ENCODE assay signal across 1 cellular context in the genomic region with DNA sequence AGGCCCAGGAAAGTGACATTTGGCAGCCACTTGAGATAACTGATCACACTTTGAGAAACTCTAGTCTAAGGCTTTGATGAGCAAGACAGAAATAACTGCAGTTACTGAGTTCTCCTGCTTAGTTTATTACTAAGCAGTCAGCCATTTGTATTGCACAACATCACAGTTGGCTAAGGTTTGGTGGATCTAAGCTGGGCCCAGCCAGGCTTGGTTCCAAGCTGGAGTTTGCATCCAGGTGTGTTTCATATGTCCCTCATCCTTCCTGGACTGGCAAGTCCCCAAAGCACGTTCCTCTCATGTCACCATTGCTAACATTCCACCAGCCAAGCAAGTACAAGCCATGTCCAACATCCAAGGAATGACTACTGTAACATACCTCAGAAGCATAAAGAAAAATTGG.
A peak's percentile ranks its signal among the peaks of the same experiment; 100 is the strongest.
TF ChIP-seq lines count a peak whose summit lies in the region.

No MANE protein-coding gene starts in this region.

TF ChIP-seq in Ishikawa, 13 proteins besides CTCF, POLR2A, EP300 and RAD21 (continued from another document):
- TF ChIP-seq, protein P1, sequence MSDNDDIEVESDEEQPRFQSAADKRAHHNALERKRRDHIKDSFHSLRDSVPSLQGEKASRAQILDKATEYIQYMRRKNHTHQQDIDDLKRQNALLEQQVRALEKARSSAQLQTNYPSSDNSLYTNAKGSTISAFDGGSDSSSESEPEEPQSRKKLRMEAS (IDR thresholded peaks at IDR 0.05): no peak
- 0 out of 2 replicates have a peak, but pooled peaks have one; percentile 36 for TF ChIP-seq YY1 (IDR thresholded peaks at IDR 0.05; ENCODE audit: low read depth)
- TF ChIP-seq FOXM1 (IDR thresholded peaks at IDR 0.05; ENCODE audit: borderline replicate concordance, low read depth): no peak
- no peak for TF ChIP-seq CREB1 (IDR thresholded peaks at IDR 0.05; ENCODE audit: low read depth)
- no peak for TF ChIP-seq ZBTB7A (IDR thresholded peaks at IDR 0.05; ENCODE audit: low read depth)
- TF ChIP-seq EGR1 (IDR thresholded peaks at IDR 0.05): no peak
- TF ChIP-seq, protein P2, sequence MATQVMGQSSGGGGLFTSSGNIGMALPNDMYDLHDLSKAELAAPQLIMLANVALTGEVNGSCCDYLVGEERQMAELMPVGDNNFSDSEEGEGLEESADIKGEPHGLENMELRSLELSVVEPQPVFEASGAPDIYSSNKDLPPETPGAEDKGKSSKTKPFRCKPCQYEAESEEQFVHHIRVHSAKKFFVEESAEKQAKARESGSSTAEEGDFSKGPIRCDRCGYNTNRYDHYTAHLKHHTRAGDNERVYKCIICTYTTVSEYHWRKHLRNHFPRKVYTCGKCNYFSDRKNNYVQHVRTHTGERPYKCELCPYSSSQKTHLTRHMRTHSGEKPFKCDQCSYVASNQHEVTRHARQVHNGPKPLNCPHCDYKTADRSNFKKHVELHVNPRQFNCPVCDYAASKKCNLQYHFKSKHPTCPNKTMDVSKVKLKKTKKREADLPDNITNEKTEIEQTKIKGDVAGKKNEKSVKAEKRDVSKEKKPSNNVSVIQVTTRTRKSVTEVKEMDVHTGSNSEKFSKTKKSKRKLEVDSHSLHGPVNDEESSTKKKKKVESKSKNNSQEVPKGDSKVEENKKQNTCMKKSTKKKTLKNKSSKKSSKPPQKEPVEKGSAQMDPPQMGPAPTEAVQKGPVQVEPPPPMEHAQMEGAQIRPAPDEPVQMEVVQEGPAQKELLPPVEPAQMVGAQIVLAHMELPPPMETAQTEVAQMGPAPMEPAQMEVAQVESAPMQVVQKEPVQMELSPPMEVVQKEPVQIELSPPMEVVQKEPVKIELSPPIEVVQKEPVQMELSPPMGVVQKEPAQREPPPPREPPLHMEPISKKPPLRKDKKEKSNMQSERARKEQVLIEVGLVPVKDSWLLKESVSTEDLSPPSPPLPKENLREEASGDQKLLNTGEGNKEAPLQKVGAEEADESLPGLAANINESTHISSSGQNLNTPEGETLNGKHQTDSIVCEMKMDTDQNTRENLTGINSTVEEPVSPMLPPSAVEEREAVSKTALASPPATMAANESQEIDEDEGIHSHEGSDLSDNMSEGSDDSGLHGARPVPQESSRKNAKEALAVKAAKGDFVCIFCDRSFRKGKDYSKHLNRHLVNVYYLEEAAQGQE (IDR thresholded peaks at IDR 0.05; ENCODE audit: low read depth): no peak
- TF ChIP-seq TEAD4 (IDR thresholded peaks at IDR 0.05): peak; percentile 47
